In genomic region chr11:76783294-76783900, GRCh38 we compare ENCODE assay signal across 8 cellular contexts. TPM values are rescaled to one million over a fixed set of nuclear protein-coding genes. Genes with fewer than 3 reads are reported as not detected.
A peak's percentile ranks its signal among the peaks of the same experiment; 100 is the strongest.
DNase-seq lines count a peak whose midpoint lies in the region; ATAC-seq and TF ChIP-seq lines count a peak whose summit lies in the region.

TSS of gene TSKU (plus strand) at chr11:76783356. CDS start at chr11:76795617, 12,261 bp downstream.

- H3K27me3 ChIP-seq in AG04450 (ENCODE audit: control insufficient read depth, insufficient read depth, low read length) = no peaks in the 10 kb centered on the region
- H3K27me3 ChIP-seq in heart right ventricle = peaks cover 0 to 50% (median 0%) of the 10 kb centered on the region in 7 donors

- TF ChIP-seq CTCF in AG04450 (IDR thresholded peaks at IDR 0.05; ENCODE audit: low read depth, low read length) (no peak), HFFc6 (IDR thresholded peaks at IDR 0.05) (no peak), heart right ventricle (IDR thresholded peaks at IDR 0.05) (no peak)

- H3K27ac ChIP-seq in AG04450 (ENCODE audit: low read depth, low read length) (peak within 1 kb of the TSS; percentile 93), heart right ventricle (peak within 1 kb of the TSS; percentile 75 to 97 (median 90))

- H3K36me3 ChIP-seq in heart right ventricle = no peaks in the 10 kb centered on the region

- peak within 1 kb of the TSS; percentile 88 for H3K4me3 Mint-ChIP-seq in HFFc6
- peak within 1 kb of the TSS; percentile 94 for H3K4me3 Mint-ChIP-seq in activated CD8-positive, alpha-beta T cell treated with anti-CD3 and anti-CD28 coated beads, Interleukin-2, amount 10 ng/mL, durations not matched to agents 7 days and 5 days

- H3K4me1 Mint-ChIP-seq in HFFc6 (ENCODE audit: low read depth) = peaks cover 31% of the 10 kb centered on the region
- peaks cover 24% of the 10 kb centered on the region for H3K4me1 Mint-ChIP-seq in activated CD8-positive, alpha-beta T cell treated with anti-CD3 and anti-CD28 coated beads, Interleukin-2, amount 10 ng/mL, durations not matched to agents 7 days and 5 days (ENCODE audit: low read depth)

- CTCF ChIA-PET in AG04450 (lab: Charles Lee) = no interaction called here
- CTCF ChIA-PET in activated CD8-positive, alpha-beta T cell treated with anti-CD3 and anti-CD28 coated beads, Interleukin-2, amount 10 ng/mL, durations not matched to agents 7 days and 5 days (lab: Charles Lee) = interaction anchor here (0.9 kb wide), 1 partner anchor 8 kb away, joined by 3 read pairs; no protein-coding TSS in a partner anchor

- no peaks in the 10 kb centered on the region for H3K36me3 Mint-ChIP-seq in HFFc6 (ENCODE audit: low read depth)
- H3K36me3 Mint-ChIP-seq in activated CD8-positive, alpha-beta T cell treated with anti-CD3 and anti-CD28 coated beads, Interleukin-2, amount 10 ng/mL, durations not matched to agents 7 days and 5 days (ENCODE audit: low read depth) = peaks cover 6% of the 10 kb centered on the region

- H3K4me3 ChIP-seq in AG04450 (ENCODE audit: low read depth, low read length) = peak within 1 kb of the TSS; percentile 98
- peak within 1 kb of the TSS; percentile 73 to 96 (median 88) for H3K4me3 ChIP-seq in heart right ventricle

- H3K9me3 Mint-ChIP-seq in HFFc6 = no peaks in the 10 kb centered on the region
- H3K9me3 Mint-ChIP-seq in activated CD8-positive, alpha-beta T cell treated with anti-CD3 and anti-CD28 coated beads, Interleukin-2, amount 10 ng/mL, durations not matched to agents 7 days and 5 days (ENCODE audit: insufficient read depth) = peaks cover 4% of the 10 kb centered on the region

- DNase-seq in AG04450 (ENCODE audit: low read depth, low spot score) (no peak), HFFc6 (no peak), heart right ventricle (no peak), retina (peak; percentile 87), NCI-H446 treated with DMSO at 0.1 percent for 48 hours (lab: John Stamatoyannopoulos, UW) (no peak)
- DNase-seq in activated CD8-positive, alpha-beta T cell treated with anti-CD3 and anti-CD28 coated beads, Interleukin-2, amount 10 ng/mL, durations not matched to agents 7 days and 5 days = no peak
- DNase-seq in activated effector memory CD4-positive, alpha-beta T cell treated with Interleukin-2 at 50 U/mL for 16 hours = no peak

- POLR2A ChIA-PET in AG04450 (lab: Yijun Ruan, JAX) = interaction anchor here (1.0 to 3.0 kb wide), 4 partner anchors 10 to 18 kb away, joined by 3 to 42 read pairs (median 12); no protein-coding TSS in a partner anchor
- POLR2A ChIA-PET in activated CD8-positive, alpha-beta T cell treated with anti-CD3 and anti-CD28 coated beads, Interleukin-2, amount 10 ng/mL, durations not matched to agents 7 days and 5 days (lab: Charles Lee) = no interaction called here

- peak; percentile 18 for ATAC-seq in activated CD8-positive, alpha-beta T cell treated with anti-CD3 and anti-CD28 coated beads, Interleukin-2, amount 10 ng/mL, durations not matched to agents 7 days and 5 days
- ATAC-seq in heart right ventricle = peak; percentile 9 to 43 (median 18)
- no peak for ATAC-seq in GM19351 (IDR thresholded peaks at IDR 0.05; ENCODE audit: unreplicated experiment)

- H3K27me3 Mint-ChIP-seq in HFFc6 (ENCODE audit: insufficient read depth) = peaks cover 20% of the 10 kb centered on the region
- H3K27me3 Mint-ChIP-seq in activated CD8-positive, alpha-beta T cell treated with anti-CD3 and anti-CD28 coated beads, Interleukin-2, amount 10 ng/mL, durations not matched to agents 7 days and 5 days (ENCODE audit: low read depth) = peaks cover 48% of the 10 kb centered on the region

- intact Hi-C loops in heart right ventricle (cut with DNase I) = no loop called here

- H3K9me3 ChIP-seq in AG04450 (ENCODE audit: control insufficient read depth, insufficient read depth, low read length) = peaks cover 5% of the 10 kb centered on the region
- H3K9me3 ChIP-seq in heart right ventricle = no peaks in the 10 kb centered on the region

- WGBS in heart right ventricle, 2 donors = 0% methylated on average over 65 to 78 of the region's 78 CpGs

- peaks cover under 1 to 81% (median 52%) of the 10 kb centered on the region in 9 donors for H3K4me1 ChIP-seq in heart right ventricle

- H3K27ac Mint-ChIP-seq in HFFc6 = peak within 1 kb of the TSS; percentile 71
- peak within 1 kb of the TSS; percentile 93 for H3K27ac Mint-ChIP-seq in activated CD8-positive, alpha-beta T cell treated with anti-CD3 and anti-CD28 coated beads, Interleukin-2, amount 10 ng/mL, durations not matched to agents 7 days and 5 days

RNA-seq across cellular contexts. Expression of gene TSKU, which starts in this region (rescaled TPM):
- 28.8 and 36.5 TPM in 2 replicates for polyA plus RNA-seq in AG04450 (2011; rRNA removed)
- 26.7 and 30.7 TPM in 2 replicates for polyA minus RNA-seq in AG04450 (2011; rRNA and poly(A)+ RNA removed)
- total RNA-seq in HFFc6 (2021; fragmentation: NEBNext Ultra II Directional; extraction: Animal tissue kit (Norgen Biotek cat#: 25700)) = 10 to 100 TPM in 3 of 6 experiments, 1 to 10 TPM in 3; 8.3 to 11.0 (median 10.1) TPM
- 1 to 10 TPM; 2.5 TPM for total RNA-seq in activated CD8-positive, alpha-beta T cell treated with anti-CD3 and anti-CD28 coated beads, Interleukin-2, amount 10 ng/mL, durations not matched to agents 7 days and 5 days
- 10 to 100 TPM in 4 of 10 donors, 1 to 10 TPM in 6; 3.0 to 21.9 (median 6.6) TPM for total RNA-seq in heart right ventricle
- 10 to 100 TPM in 1 of 2 donors, 1 to 10 TPM in 1; 6.6 to 13.7 TPM for polyA plus RNA-seq in heart right ventricle
